ENCODE assay signal across 1 cellular context in genomic region chr1:242467556-242468145, GRCh38.
TF ChIP-seq lines count a peak whose summit lies in the region.

No MANE protein-coding gene starts in this region.

TF ChIP-seq in IMR-90, 13 proteins besides CTCF, POLR2A, EP300 and RAD21 (continued from another document):
- TF ChIP-seq MAZ (IDR thresholded peaks at IDR 0.05; ENCODE audit: borderline replicate concordance, low read depth, low read length), result no peak
- TF ChIP-seq FOS (IDR thresholded peaks at IDR 0.05; ENCODE audit: low read depth, low read length), result no peak
- no peak for TF ChIP-seq ELK1 (IDR thresholded peaks at IDR 0.05; ENCODE audit: borderline replicate concordance, low read depth, low read length)
- TF ChIP-seq MXI1 (IDR thresholded peaks at IDR 0.05; ENCODE audit: borderline replicate concordance, low read depth, low read length), result no peak
- TF ChIP-seq MAFK (IDR thresholded peaks at IDR 0.05; ENCODE audit: low read depth, low read length), result no peak
- no peak for TF ChIP-seq CHD1 (IDR thresholded peaks at IDR 0.05; ENCODE audit: low read depth, low read length)
- TF ChIP-seq RFX5 (IDR thresholded peaks at IDR 0.05; ENCODE audit: low read depth, low read length), result no peak
- no peak for TF ChIP-seq CEBPB (IDR thresholded peaks at IDR 0.05; ENCODE audit: low read depth, low read length)
- TF ChIP-seq BHLHE40 (IDR thresholded peaks at IDR 0.05; ENCODE audit: low read depth, low read length), result no peak
- no peak for TF ChIP-seq USF2 (IDR thresholded peaks at IDR 0.05; ENCODE audit: low read depth, low read length)
- TF ChIP-seq RCOR1 (IDR thresholded peaks at IDR 0.05; ENCODE audit: insufficient replicate concordance, low read length), result no peak
- no peak for TF ChIP-seq SMC3 (IDR thresholded peaks at IDR 0.05; ENCODE audit: low read depth, low read length)
